ENCODE assay signal across 21 cellular contexts in the genomic region with DNA sequence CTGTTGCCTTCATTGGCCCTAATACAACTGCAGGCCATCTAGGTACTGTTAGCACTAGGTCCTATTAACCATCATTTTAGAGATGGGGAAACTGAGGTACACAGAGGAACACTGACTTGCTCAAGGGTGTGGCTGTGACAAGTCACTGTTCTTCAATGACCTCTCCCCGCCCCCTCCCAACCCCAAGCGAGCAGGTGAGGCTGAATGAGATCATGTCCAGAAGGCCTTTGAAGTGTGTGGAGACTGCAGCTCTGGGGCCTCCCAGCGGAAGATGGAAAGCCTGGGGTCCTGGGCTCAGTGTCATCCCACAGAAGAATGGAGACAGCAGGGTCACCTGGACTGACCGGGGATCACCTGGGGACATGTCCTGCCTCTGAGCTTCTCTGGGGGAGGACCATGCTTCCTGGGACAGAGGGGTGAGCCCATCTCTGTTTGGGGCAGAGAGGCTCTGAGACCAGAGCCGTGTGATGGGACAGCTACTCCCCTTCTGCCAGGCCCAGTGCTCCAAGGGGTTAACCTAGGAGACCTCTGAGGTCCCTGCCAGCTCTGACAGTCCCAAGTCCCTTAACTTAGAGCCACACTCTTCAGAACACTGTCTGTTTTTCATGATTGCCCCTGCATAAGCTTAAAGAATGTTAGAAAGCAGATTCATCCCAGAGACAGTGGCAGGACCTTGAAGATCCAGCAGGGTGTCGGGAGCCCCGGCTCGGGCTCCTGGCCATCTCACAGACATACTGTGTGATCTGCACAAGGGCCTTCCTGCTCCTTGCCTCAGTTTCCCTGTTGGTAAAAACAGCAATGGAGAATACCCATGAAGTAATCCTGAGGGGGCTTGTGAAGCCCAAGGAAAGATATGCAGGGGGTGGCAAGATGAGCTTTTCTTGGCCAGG.
"Had no signal": no experiment of that assay in that cellular context is flagged by ENCODE, and none has a peak within 500 bp of the region (broad histone marks: within the 10 kb centered on the region; RNA-seq: fewer than 3 reads in every experiment).

No MANE protein-coding gene starts in this region.

- H3K4me1 ChIP-seq: parathyroid adenoma, tibial artery had no signal

- H3K27me3 ChIP-seq: brain microvascular endothelial cell, tibial artery had no signal

- H3K9me3 ChIP-seq: mucosa of descending colon, neutrophil, tibial artery had no signal

- H2AFZ ChIP-seq: parathyroid adenoma had no signal

- H3K27me3 Mint-ChIP-seq: activated B cell treated with CpG ODN at 0.5 μM for 24 hours; activated naive CD8-positive, alpha-beta T cell; central memory CD8-positive, alpha-beta T cell; naive thymus-derived CD8-positive, alpha-beta T cell had no signal

- H3K9me3 Mint-ChIP-seq: activated B cell treated with CpG ODN at 0.5 μM for 24 hours; activated CD4-positive, alpha-beta T cell treated with anti-CD3 and anti-CD28 coated beads, Interleukin-2, amount 10 ng/mL, durations not matched to agents 24 days and 14 days; activated T-cell treated with anti-CD3 and anti-CD28 coated beads, Interleukin-2, amount 50 U/mL, for 72 hours; central memory CD8-positive, alpha-beta T cell; dendritic cell treated with granulocyte-macrophage colony-stimulating factor and Interleukin-4, amounts not matched to agents 40 ng/mL and 50 ng/mL, for 4 days; stimulated activated memory B cell treated with anti-CD40 and anti-IgM and Interleukin-4, amounts not matched to agents 10 μg/mL and 1 μg/mL and 100 μg/mL, for 72 hours; T-helper 2 cell treated with Interferon-gamma antibody and Interleukin-4, amounts not matched to agents 5 μg/mL and 100 μg/mL, for 36 hours had no signal

- H3K9ac ChIP-seq: parathyroid adenoma had no signal

- H3K27ac ChIP-seq: brain microvascular endothelial cell, neutrophil, parathyroid adenoma, tibial artery had no signal

- DNase-seq: activated B cell treated with CpG ODN at 0.5 μM for 24 hours; activated CD4-positive, alpha-beta T cell treated with anti-CD3 and anti-CD28 coated beads, Interleukin-2, amount 10 ng/mL, durations not matched to agents 24 days and 14 days; activated CD8-positive, alpha-beta memory T cell treated with anti-CD3 and anti-CD28 coated beads, Interleukin-2, amount 50 U/mL, for 48 hours; activated gamma-delta T cell; activated T-cell treated with anti-CD3 and anti-CD28 coated beads, Interleukin-2, amount 50 U/mL, for 72 hours; anterior cingulate cortex; brain microvascular endothelial cell; islet precursor cell; mammary epithelial cell; naive thymus-derived CD8-positive, alpha-beta T cell; stimulated activated CD4-positive, alpha-beta T cell treated with anti-CD3 and anti-CD28 coated beads, Interleukin-2, amount 100 ng/mL, for 48 hours; tibial artery had no signal

- ATAC-seq: activated T-cell treated with anti-CD3 and anti-CD28 coated beads, Interleukin-2, amount 50 U/mL, for 72 hours; left lobe of liver; naive thymus-derived CD8-positive, alpha-beta T cell had no signal

- H3K4me3 Mint-ChIP-seq: activated B cell treated with CpG ODN at 0.5 μM for 24 hours; activated CD4-positive, alpha-beta T cell treated with anti-CD3 and anti-CD28 coated beads, Interleukin-2, amount 10 ng/mL, durations not matched to agents 24 days and 14 days; activated naive CD8-positive, alpha-beta T cell; activated T-cell treated with anti-CD3 and anti-CD28 coated beads, Interleukin-2, amount 50 U/mL, for 72 hours; central memory CD8-positive, alpha-beta T cell; dendritic cell treated with granulocyte-macrophage colony-stimulating factor and Interleukin-4, amounts not matched to agents 40 ng/mL and 50 ng/mL, for 4 days; naive thymus-derived CD8-positive, alpha-beta T cell; stimulated activated memory B cell treated with anti-CD40 and anti-IgM and Interleukin-4, amounts not matched to agents 10 μg/mL and 1 μg/mL and 100 μg/mL, for 72 hours; T-helper 2 cell treated with Interferon-gamma antibody and Interleukin-4, amounts not matched to agents 5 μg/mL and 100 μg/mL, for 36 hours had no signal

- H3K36me3 ChIP-seq: brain microvascular endothelial cell, neutrophil, tibial artery had no signal

- H3K27ac Mint-ChIP-seq: activated B cell treated with CpG ODN at 0.5 μM for 24 hours; activated CD4-positive, alpha-beta T cell treated with anti-CD3 and anti-CD28 coated beads, Interleukin-2, amount 10 ng/mL, durations not matched to agents 24 days and 14 days; activated naive CD8-positive, alpha-beta T cell; activated T-cell treated with anti-CD3 and anti-CD28 coated beads, Interleukin-2, amount 50 U/mL, for 72 hours; dendritic cell treated with granulocyte-macrophage colony-stimulating factor and Interleukin-4, amounts not matched to agents 40 ng/mL and 50 ng/mL, for 4 days; stimulated activated memory B cell treated with anti-CD40 and anti-IgM and Interleukin-4, amounts not matched to agents 10 μg/mL and 1 μg/mL and 100 μg/mL, for 72 hours; T-helper 2 cell treated with Interferon-gamma antibody and Interleukin-4, amounts not matched to agents 5 μg/mL and 100 μg/mL, for 36 hours had no signal

- H3K4me3 ChIP-seq: mucosa of descending colon, tibial artery had no signal

- H3K36me3 Mint-ChIP-seq: activated naive CD8-positive, alpha-beta T cell; naive thymus-derived CD8-positive, alpha-beta T cell; stimulated activated memory B cell treated with anti-CD40 and anti-IgM and Interleukin-4, amounts not matched to agents 10 μg/mL and 1 μg/mL and 100 μg/mL, for 72 hours had no signal

- H3K79me2 ChIP-seq: parathyroid adenoma had no signal
